In genomic region chr17:58593121-58593520, GRCh38 we compare ENCODE assay signal across 8 cellular contexts.
"Had no signal": no experiment of that assay in that cellular context is flagged by ENCODE, and none has a peak within 500 bp of the region (broad histone marks: within the 10 kb centered on the region; RNA-seq: fewer than 3 reads in every experiment).

No MANE protein-coding gene starts in this region.

- H3K36me3 Mint-ChIP-seq: IgD-negative memory B cell had no signal

- H3K9me3 Mint-ChIP-seq: H9, IgD-negative memory B cell had no signal

- H3K27ac ChIP-seq: GM23248 had no signal

- FAIRE-seq: H1, H54, HepG2 had no signal

- ATAC-seq: HepG2 had no signal

- H3K27ac Mint-ChIP-seq: IgD-negative memory B cell had no signal

- H2AFZ ChIP-seq: GM23248 had no signal

- DNase-seq: GM23248, H9, HCEC 1CT, KBM-7 had no signal

- H3K4me3 ChIP-seq: GM23248 had no signal

- H3K4me3 Mint-ChIP-seq: H9, IgD-negative memory B cell had no signal

- H3K4me1 Mint-ChIP-seq: IgD-negative memory B cell had no signal
